ENCODE assay signal across 8 cellular contexts in the genomic region with DNA sequence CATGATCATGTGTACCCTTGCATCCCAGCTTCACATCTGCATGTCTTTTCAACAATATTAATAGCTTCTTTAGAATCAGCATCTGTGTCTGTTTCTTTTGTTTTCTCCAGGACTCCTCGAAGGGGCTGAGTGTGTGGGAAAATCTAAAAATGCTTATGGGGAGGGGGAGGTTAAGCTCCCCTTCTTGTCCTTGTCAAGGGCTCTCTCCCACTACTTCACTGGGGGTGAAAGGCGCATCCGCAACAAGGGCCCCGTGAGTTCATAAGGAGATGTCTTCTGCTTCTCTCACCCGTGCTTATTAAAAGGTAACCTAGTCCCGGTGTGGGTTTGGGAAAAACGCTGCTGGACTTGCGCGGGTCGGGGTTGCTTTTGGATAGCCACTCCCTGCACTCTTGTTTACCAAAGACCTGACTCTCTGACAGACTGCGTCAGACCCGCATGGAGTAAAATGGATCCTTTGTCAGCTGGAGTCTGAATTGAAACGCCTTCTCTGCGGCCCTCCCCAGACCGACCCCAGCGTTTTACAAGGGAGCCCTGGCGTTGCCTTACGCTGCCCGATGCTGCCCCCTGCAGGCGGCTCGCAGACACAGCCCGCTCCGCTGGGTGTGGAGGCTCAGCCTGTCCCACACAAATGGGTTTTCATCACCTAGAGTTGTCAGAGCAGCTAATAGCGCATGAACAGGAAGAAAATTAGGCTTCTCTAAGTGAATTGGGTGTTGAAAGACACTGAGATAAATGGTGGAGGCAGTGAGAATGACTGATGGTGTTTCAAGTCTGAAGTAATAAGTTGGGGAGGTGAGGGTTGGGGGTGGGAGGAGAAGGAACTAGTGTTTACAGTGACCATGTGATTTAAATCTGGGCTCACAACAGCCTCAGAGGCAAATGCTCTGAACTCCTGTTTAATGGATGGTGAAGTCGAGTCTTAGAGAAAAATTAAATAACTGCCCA. TPM values are rescaled to one million over a fixed set of nuclear protein-coding genes. Genes with fewer than 3 reads are reported as not detected.
DNase-seq lines count a peak whose midpoint lies in the region; ATAC-seq and TF ChIP-seq lines count a peak whose summit lies in the region.

No MANE protein-coding gene starts in this region.

- DNase-seq in DMS 273 treated with DMSO at 0.1 percent for 48 hours (lab: John Stamatoyannopoulos, UW), result peak; percentile 68
- peak; percentile 92 to 95 for DNase-seq in activated T-cell treated with anti-CD3 and anti-CD28 coated beads, Interleukin-2, amount 50 U/mL, for 72 hours
- peak; percentile 71 for DNase-seq in fibroblast of gingiva (ENCODE audit: low read depth)
- DNase-seq in natural killer cell, result peak; percentile 87
- DNase-seq in stimulated activated naive CD4-positive, alpha-beta T cell (lab: John Stamatoyannopoulos, UW), result peak; percentile 57 to 87 (median 79)

- H3K27me3 Mint-ChIP-seq in activated T-cell treated with anti-CD3 and anti-CD28 coated beads, Interleukin-2, amount 50 U/mL, for 72 hours (ENCODE audit: low read depth), result peaks cover 11% of the 10 kb centered on the region
- peaks cover 8 to 23% of the 10 kb centered on the region in 2 donors for H3K27me3 Mint-ChIP-seq in natural killer cell (ENCODE audit: low read depth in 2 of 2)

- H3K27ac Mint-ChIP-seq in activated T-cell treated with anti-CD3 and anti-CD28 coated beads, Interleukin-2, amount 50 U/mL, for 72 hours, result peak overlapping the region; percentile 59
- H3K27ac Mint-ChIP-seq in natural killer cell, result peak overlapping the region; percentile 11 to 71

- no peak overlapping the region for H3K9ac ChIP-seq in KMS-11

- no peak overlapping the region for H3K27ac ChIP-seq in KMS-11

- H3K4me3 Mint-ChIP-seq in activated T-cell treated with anti-CD3 and anti-CD28 coated beads, Interleukin-2, amount 50 U/mL, for 72 hours, result peak overlapping the region; percentile 76 to 77
- H3K4me3 Mint-ChIP-seq in natural killer cell, result no peak overlapping the region

- H3K27me3 ChIP-seq in KMS-11 (ENCODE audit: insufficient read depth, low read depth), result peaks cover 11% of the 10 kb centered on the region; the same call in 1 of the 2 replicates

- no peaks in the 10 kb centered on the region for H3K36me3 Mint-ChIP-seq in activated T-cell treated with anti-CD3 and anti-CD28 coated beads, Interleukin-2, amount 50 U/mL, for 72 hours (ENCODE audit: insufficient read depth in 2 of 2)
- no peaks in the 10 kb centered on the region for H3K36me3 Mint-ChIP-seq in natural killer cell

- peak; percentile 99 for TF ChIP-seq CTCF in KMS-11 (conservative IDR thresholded peaks at IDR 0.05; ENCODE audit: low read depth, low read length)
- TF ChIP-seq CTCF in natural killer cell (IDR thresholded peaks at IDR 0.05), result peak; percentile 92

- ATAC-seq in GM21717 (IDR thresholded peaks at IDR 0.05; ENCODE audit: unreplicated experiment) (peak; percentile 61), natural killer cell (peak; percentile 96 to 99 (median 96))
- peak; percentile 70 to 76 for ATAC-seq in activated T-cell treated with anti-CD3 and anti-CD28 coated beads, Interleukin-2, amount 50 U/mL, for 72 hours (replicated peaks in 1 of 2)

- H3K4me1 Mint-ChIP-seq in activated T-cell treated with anti-CD3 and anti-CD28 coated beads, Interleukin-2, amount 50 U/mL, for 72 hours (ENCODE audit: low read depth), result peaks cover 61% of the 10 kb centered on the region
- peaks cover 34 to 40% of the 10 kb centered on the region in 2 donors for H3K4me1 Mint-ChIP-seq in natural killer cell

- no peaks in the 10 kb centered on the region for H3K9me3 Mint-ChIP-seq in activated T-cell treated with anti-CD3 and anti-CD28 coated beads, Interleukin-2, amount 50 U/mL, for 72 hours
- H3K9me3 Mint-ChIP-seq in natural killer cell, result no peaks in the 10 kb centered on the region

- H4K20me1 ChIP-seq in KMS-11 (ENCODE audit: insufficient read depth), result no peaks in the 10 kb centered on the region

- H3K36me3 ChIP-seq in KMS-11 (ENCODE audit: insufficient read depth), result no peaks in the 10 kb centered on the region

- no peak overlapping the region for H3K4me2 ChIP-seq in KMS-11

- no peaks in the 10 kb centered on the region for H3K79me2 ChIP-seq in KMS-11 (ENCODE audit: insufficient read depth, low read depth)

- intact Hi-C loops in natural killer cell (cut with micrococcal nuclease), result loop anchor here (1.0 to 10.0 kb wide), 6 partner anchors 24 to 626 kb away; no protein-coding TSS in a partner anchor

- H2AFZ ChIP-seq in KMS-11 (ENCODE audit: low read depth), result no peak overlapping the region

- H3K4me1 ChIP-seq in KMS-11 (ENCODE audit: low read depth, poor library complexity, severe bottlenecking), result no peaks in the 10 kb centered on the region

- H3K4me3 ChIP-seq in KMS-11 (IDR thresholded peaks at IDR 0.05; ENCODE audit: insufficient read depth, low read depth, low read length), result no peak overlapping the region

TF ChIP-seq in PFSK-1, 5 proteins besides CTCF, POLR2A, EP300 and RAD21:
- TF ChIP-seq SIN3A (IDR thresholded peaks at IDR 0.05; ENCODE audit: borderline replicate concordance, insufficient read depth, low read length) (peak; percentile 24; the same call in 1 of the 2 replicates), REST (IDR thresholded peaks at IDR 0.05; ENCODE audit: insufficient read depth in 1 of 2, low read depth in 2 of 2, low read length in 2 of 2) (no peak), FOXP2 (optimal IDR thresholded peaks at IDR 0.05; ENCODE audit: borderline replicate concordance, extremely low read depth, extremely low read length, insufficient read depth) (peak; percentile 81)

RNA-seq across cellular contexts. Expression of gene IER5, which starts 53.9 kb away (rescaled TPM):
- polyA plus RNA-seq in PFSK-1 (2012; ENCODE audit: insufficient read length, low read depth), result 26.2 TPM
- 10 to 100 TPM; 71.8 to 72.2 TPM for total RNA-seq in activated T-cell treated with anti-CD3 and anti-CD28 coated beads, Interleukin-2, amount 50 U/mL, for 72 hours
- total RNA-seq in natural killer cell, result 100 to 1,000 TPM; 118 to 164 (median 150) TPM
